8 cellular contexts compared by ENCODE assay signal in genomic region chr14:55129428-55130193, GRCh38. TPM values are rescaled to one million over a fixed set of nuclear protein-coding genes. Genes with fewer than 3 reads are reported as not detected.
DNase-seq lines count a peak whose midpoint lies in the region; ATAC-seq, FAIRE-seq and TF ChIP-seq lines count a peak whose summit lies in the region.

No MANE protein-coding gene starts in this region.

- no peaks in the 10 kb centered on the region for H3K9me3 Mint-ChIP-seq in activated CD4-positive, alpha-beta T cell treated with anti-CD3 and anti-CD28 coated beads for 36 hours (ENCODE audit: low read depth)

- H3K27me3 ChIP-seq in lower lobe of right lung (ENCODE audit: low read depth) = no peaks in the 10 kb centered on the region

- TF ChIP-seq CTCF in D721Med (IDR thresholded peaks at IDR 0.05; ENCODE audit: insufficient read depth, missing control alignments) (no peak), lower lobe of right lung (IDR thresholded peaks at IDR 0.05) (no peak)

- peaks cover 69% of the 10 kb centered on the region for H3K4me1 ChIP-seq in lower lobe of right lung

- CTCF ChIA-PET in activated CD4-positive, alpha-beta T cell treated with anti-CD3 and anti-CD28 coated beads for 36 hours (lab: Charles Lee) = no interaction called here

- peak overlapping the region; percentile 60 for H3K4me3 Mint-ChIP-seq in activated CD4-positive, alpha-beta T cell treated with anti-CD3 and anti-CD28 coated beads for 36 hours

- intact Hi-C loops in activated CD4-positive, alpha-beta T cell treated with anti-CD3 and anti-CD28 coated beads for 36 hours (cut with DNase I, micrococcal nuclease) = no loop called here
- intact Hi-C loops in lower lobe of right lung (cut with DNase I) = no loop called here

- no peaks in the 10 kb centered on the region for H3K36me3 Mint-ChIP-seq in activated CD4-positive, alpha-beta T cell treated with anti-CD3 and anti-CD28 coated beads for 36 hours (ENCODE audit: low read depth)

- peaks cover 23% of the 10 kb centered on the region for H3K36me3 ChIP-seq in lower lobe of right lung

- H3K27ac ChIP-seq in lower lobe of right lung = peak overlapping the region; percentile 98

- H3K9me3 ChIP-seq in lower lobe of right lung = no peaks in the 10 kb centered on the region

- no peak for FAIRE-seq in D721Med (lab: Jason Lieb, UNC)

- peak; percentile 55 for ATAC-seq in GM21381 (IDR thresholded peaks at IDR 0.05; ENCODE audit: unreplicated experiment)
- peak; percentile 77 for ATAC-seq in activated CD4-positive, alpha-beta T cell treated with anti-CD3 and anti-CD28 coated beads for 36 hours
- ATAC-seq in lower lobe of right lung = peak; percentile 74 to 80

- H3K27ac Mint-ChIP-seq in activated CD4-positive, alpha-beta T cell treated with anti-CD3 and anti-CD28 coated beads for 36 hours = peak overlapping the region; percentile 8

- peak overlapping the region; percentile 83 for H3K4me3 ChIP-seq in lower lobe of right lung

- peaks cover 6% of the 10 kb centered on the region for H3K4me1 Mint-ChIP-seq in activated CD4-positive, alpha-beta T cell treated with anti-CD3 and anti-CD28 coated beads for 36 hours

- DNase-seq in D721Med (ENCODE audit: insufficient read length, low spot score) (peak; percentile 27), HT-29 (ENCODE audit: low spot score) (peak; percentile 56), dedifferentiated amniotic fluid mesenchymal stem cell (ENCODE audit: extremely low spot score) (peak; percentile 44), lower lobe of right lung (peak; percentile 81), NCI-H2107 (lab: John Stamatoyannopoulos, UW) (no peak)
- DNase-seq in activated CD4-positive, alpha-beta T cell treated with anti-CD3 and anti-CD28 coated beads for 36 hours = peak; percentile 69
- peak; percentile 13 for DNase-seq in stimulated activated CD8-positive, alpha-beta memory T cell treated with anti-CD3 and anti-CD28 coated beads, Interleukin-15, amount 100 ng/mL, for 24 hours (ENCODE audit: low read depth)

- H3K27me3 Mint-ChIP-seq in activated CD4-positive, alpha-beta T cell treated with anti-CD3 and anti-CD28 coated beads for 36 hours = peaks cover 25% of the 10 kb centered on the region

- POLR2A ChIA-PET in activated CD4-positive, alpha-beta T cell treated with anti-CD3 and anti-CD28 coated beads for 36 hours (lab: Charles Lee) = no interaction called here

RNA-seq across cellular contexts. Expression of gene LGALS3, which starts 0.6 kb away (rescaled TPM):
- 165 and 178 TPM in 2 replicates for total RNA-seq in HT-29 (2014; rRNA removed; shearing (Covaris generic))
- 1 to 10 TPM; 6.5 to 7.8 TPM for total RNA-seq in activated CD4-positive, alpha-beta T cell treated with anti-CD3 and anti-CD28 coated beads for 36 hours
- total RNA-seq in lower lobe of right lung = 528 TPM

Comparison
In these comparisons a context has a peak if more than half of its experiments do, and no peak if none do; other contexts are left out.
1. RNA of gene LGALS3, which starts 0.6 kb away (total RNA-seq): 528 TPM in lower lobe of right lung (single experiment) and 165 to 178 TPM in HT-29; 6.5 to 7.8 TPM in activated CD4-positive, alpha-beta T cell treated with anti-CD3 and anti-CD28 coated beads for 36 hours; every median in the first group is over 10 times any median in the second.
2. Peak in every context shown above with its lines, with median percentiles within 50 percentile points of each other: ATAC-seq.